In genomic region chr2:169980001-169980400, GRCh38 we compare ENCODE assay signal across 15 cellular contexts.
A peak's percentile ranks its signal among the peaks of the same experiment; 100 is the strongest.
DNase-seq lines count a peak whose midpoint lies in the region; FAIRE-seq and TF ChIP-seq lines count a peak whose summit lies in the region.
"Had no signal": no experiment of that assay in that cellular context is flagged by ENCODE, and none has a peak within 500 bp of the region (broad histone marks: within the 10 kb centered on the region; RNA-seq: fewer than 3 reads in every experiment).

No MANE protein-coding gene starts in this region.

- TF ChIP-seq CTCF in choroid plexus epithelial cell (conservative IDR thresholded peaks at IDR 0.05; ENCODE audit: low read depth, low read length) (no peak), dorsolateral prefrontal cortex (IDR thresholded peaks at IDR 0.05 in 54 of 56, conservative IDR thresholded peaks at IDR 0.05 in 2 of 56; ENCODE audit: low read depth in 1 of 56, partially characterized antibody in 56 of 56) (no peak)

- no peak overlapping the region for H3K27ac ChIP-seq in dorsolateral prefrontal cortex
- H3K27ac ChIP-seq: BLaER1 had no signal

- intact Hi-C loops in dorsolateral prefrontal cortex (cut with DNase I), result loop anchor here in 1 of 2 donors (10.0 kb wide), 1 partner anchor 45 kb away; no protein-coding TSS in a partner anchor

- H3K27me3 ChIP-seq in dorsolateral prefrontal cortex, result no peaks in the 10 kb centered on the region
- H3K27me3 ChIP-seq: BLaER1 had no signal

- TF ChIP-seq POLR2A in H54 (IDR thresholded peaks at IDR 0.05; ENCODE audit: low read depth, low read length), result no peak

- DNase-seq in H54 (ENCODE audit: insufficient read length, low spot score) (no peak), amniotic epithelial cell (ENCODE audit: low read depth) (peak; percentile 70), choroid plexus epithelial cell (ENCODE audit: low read depth) (peak; percentile 28), iris pigment epithelial cell (ENCODE audit: low read depth) (peak; percentile 71), hepatic stellate cell (ENCODE audit: low spot score) (no peak), NCI-H187 (lab: John Stamatoyannopoulos, UW) (no peak), dorsolateral prefrontal cortex (no peak)
- DNase-seq: 8988T, DMS53, GF-D8, HCEC 1CT, HFFc6 had no signal

- FAIRE-seq in H54 (lab: Jason Lieb, UNC), result peak; percentile 6
- FAIRE-seq: GM19239, H1 had no signal

- no peak overlapping the region for H3K4me3 ChIP-seq in choroid plexus epithelial cell (ENCODE audit: low read depth, low read length)
- H3K4me3 ChIP-seq in dorsolateral prefrontal cortex, result no peak overlapping the region
- H3K4me3 ChIP-seq: BLaER1 had no signal

Comparison
In these comparisons a context has a peak if more than half of its experiments do, and no peak if none do; other contexts are left out.
1. DNase-seq: peak in amniotic epithelial cell (single experiment), choroid plexus epithelial cell (single experiment) and iris pigment epithelial cell (single experiment); none in H54 (single experiment), hepatic stellate cell (single experiment), NCI-H187 (0 of 2) and dorsolateral prefrontal cortex (0 of 10).